ENCODE assay signal across 1 cellular context in the genomic region with DNA sequence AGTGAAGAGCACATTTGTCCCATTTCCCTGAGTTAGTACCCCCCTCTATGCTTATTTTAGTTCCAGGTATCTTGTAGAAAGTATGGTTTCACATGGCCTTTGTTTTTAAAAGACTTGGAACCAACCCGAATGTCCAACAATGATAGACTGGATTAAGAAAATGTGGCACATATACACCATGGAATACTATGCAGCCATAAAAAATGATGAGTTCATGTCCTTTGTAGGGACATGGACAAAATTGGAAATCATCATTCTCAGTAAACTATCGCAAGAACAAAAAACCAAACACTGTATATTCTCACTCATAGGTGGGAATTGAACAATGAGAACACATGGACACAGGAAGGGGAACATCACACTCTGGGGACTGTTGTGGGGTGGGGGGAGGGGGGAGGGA. TPM values are rescaled to one million over a fixed set of nuclear protein-coding genes. Genes with fewer than 3 reads are reported as not detected.
"Had no signal": no experiment of that assay in that cellular context is flagged by ENCODE, and none has a peak within 500 bp of the region (broad histone marks: within the 10 kb centered on the region; RNA-seq: fewer than 3 reads in every experiment).

No MANE protein-coding gene starts in this region.

RNA-seq across cellular contexts. Expression of gene FBXL13, which starts 21.0 kb away (rescaled TPM):
- polyA plus RNA-seq: foreskin keratinocyte had no signal
